8 cellular contexts compared by ENCODE assay signal in the genomic region with DNA sequence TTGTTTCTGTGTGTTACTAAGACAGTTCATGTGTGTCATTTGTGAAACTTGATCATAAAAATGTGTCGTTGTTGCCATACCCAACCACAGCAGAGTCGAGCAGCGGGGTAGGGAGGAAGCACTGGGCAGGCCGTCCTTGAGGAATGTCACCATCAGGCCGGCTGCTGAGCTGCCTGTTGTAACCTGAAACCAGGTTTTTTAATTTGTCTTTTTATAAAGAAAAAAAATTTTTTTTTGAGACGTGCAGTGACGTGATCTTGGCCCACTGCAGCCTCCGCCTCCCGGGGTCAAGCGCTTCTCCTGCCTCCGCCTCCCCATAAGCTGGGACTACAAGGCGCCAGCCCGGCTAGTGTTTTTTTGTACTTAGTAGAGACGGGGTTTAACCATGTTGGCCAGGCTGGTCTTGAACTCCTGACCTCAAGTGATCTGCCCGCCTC. TPM values are rescaled to one million over a fixed set of nuclear protein-coding genes. Genes with fewer than 3 reads are reported as not detected.
A peak's percentile ranks its signal among the peaks of the same experiment; 100 is the strongest.
DNase-seq lines count a peak whose midpoint lies in the region; ATAC-seq lines count a peak whose summit lies in the region.

No MANE protein-coding gene starts in this region.

- no peaks in the 10 kb centered on the region for H3K27me3 ChIP-seq in HUES6 (ENCODE audit: control insufficient read depth, insufficient read depth, low read length)

- H3K4me3 ChIP-seq in HUES6 (ENCODE audit: low read depth, low read length), result peak overlapping the region; percentile 99

- peak; percentile 40 for DNase-seq in Ammon's horn (ENCODE audit: low spot score)
- DNase-seq in iPS-NIHi11 (ENCODE audit: low spot score), result peak; percentile 63
- DNase-seq in ureter (ENCODE audit: low spot score), result no peak

- H3K27me3 Mint-ChIP-seq in stimulated activated memory B cell treated with anti-CD40 and anti-IgM and Interleukin-4, amounts not matched to agents 10 μg/mL and 1 μg/mL and 100 μg/mL, for 72 hours, result no peaks in the 10 kb centered on the region

- peak overlapping the region; percentile 85; the same call in 1 of the 2 replicates for H3K27ac ChIP-seq in HUES6 (ENCODE audit: low read depth, low read length)
- H3K27ac ChIP-seq in angular gyrus (ENCODE audit: low read depth, low read length), result peak overlapping the region; percentile 93

- peaks cover 34% of the 10 kb centered on the region for H3K4me1 ChIP-seq in HUES6 (ENCODE audit: control insufficient read depth, insufficient read depth, low read length)

- H3K4me1 Mint-ChIP-seq in stimulated activated memory B cell treated with anti-CD40 and anti-IgM and Interleukin-4, amounts not matched to agents 10 μg/mL and 1 μg/mL and 100 μg/mL, for 72 hours, result peaks cover 38% of the 10 kb centered on the region

- H3K9ac ChIP-seq in HUES6 (ENCODE audit: low read length), result peak overlapping the region; percentile 97

- H3K9me3 ChIP-seq in HUES6 (ENCODE audit: control insufficient read depth, insufficient read depth, low read depth, low read length), result no peaks in the 10 kb centered on the region

- peak overlapping the region; percentile 92 for H3K4me3 Mint-ChIP-seq in stimulated activated memory B cell treated with anti-CD40 and anti-IgM and Interleukin-4, amounts not matched to agents 10 μg/mL and 1 μg/mL and 100 μg/mL, for 72 hours

- H3K9me3 Mint-ChIP-seq in stimulated activated memory B cell treated with anti-CD40 and anti-IgM and Interleukin-4, amounts not matched to agents 10 μg/mL and 1 μg/mL and 100 μg/mL, for 72 hours, result no peaks in the 10 kb centered on the region

- peaks cover 28% of the 10 kb centered on the region for H3K36me3 ChIP-seq in HUES6 (ENCODE audit: control insufficient read depth, insufficient read depth, low read length)

- H3K36me3 Mint-ChIP-seq in stimulated activated memory B cell treated with anti-CD40 and anti-IgM and Interleukin-4, amounts not matched to agents 10 μg/mL and 1 μg/mL and 100 μg/mL, for 72 hours, result peaks cover 19% of the 10 kb centered on the region

- H3K27ac Mint-ChIP-seq in stimulated activated memory B cell treated with anti-CD40 and anti-IgM and Interleukin-4, amounts not matched to agents 10 μg/mL and 1 μg/mL and 100 μg/mL, for 72 hours, result peak overlapping the region; percentile 91

- peak; percentile 8 for ATAC-seq in GM18867 (IDR thresholded peaks at IDR 0.05; ENCODE audit: unreplicated experiment)
- ATAC-seq in stimulated activated memory B cell treated with anti-CD40 and anti-IgM and Interleukin-4, amounts not matched to agents 10 μg/mL and 1 μg/mL and 100 μg/mL, for 72 hours, result peak; percentile 21
- no peak for ATAC-seq in GM18868 (IDR thresholded peaks at IDR 0.05; ENCODE audit: unreplicated experiment)

RNA-seq across cellular contexts. Expression of a gene that starts 0.6 kb away (rescaled TPM):
- 82.1 TPM for total RNA-seq in ureter

RNA-seq across cellular contexts. Expression of a gene that starts 24.5 kb away (rescaled TPM):
- 29.5 TPM for total RNA-seq in ureter

RNA-seq across cellular contexts. Expression of a gene that starts 37.5 kb away (rescaled TPM):
- total RNA-seq in ureter, result 37.4 TPM

RNA-seq across cellular contexts. Expression of a gene that starts 45.3 kb away (rescaled TPM):
- 35.7 TPM for total RNA-seq in ureter
